In genomic region chr9:129414377-129415021, GRCh38 we compare ENCODE assay signal across 8 cellular contexts.
DNase-seq lines count a peak whose midpoint lies in the region; ATAC-seq, FAIRE-seq and TF ChIP-seq lines count a peak whose summit lies in the region.

No MANE protein-coding gene starts in this region.

- H2AFZ ChIP-seq in GM23338 (peak overlapping the region; percentile 92), mammary epithelial cell (ENCODE audit: low read depth, low read length) (peak overlapping the region; percentile 95)

- H3K27me3 Mint-ChIP-seq in GM23338 (ENCODE audit: insufficient read depth, low read depth, poor library complexity): peaks cover 27% of the 10 kb centered on the region

- no peaks in the 10 kb centered on the region for H4K20me1 ChIP-seq in GM23338 (replicated peaks; ENCODE audit: insufficient read depth)
- no peaks in the 10 kb centered on the region for H4K20me1 ChIP-seq in mammary epithelial cell (ENCODE audit: insufficient read depth, low read length)

- no peak overlapping the region for H3K27ac ChIP-seq in GM23338 (ENCODE audit: low read depth)
- peak overlapping the region; percentile 75 for H3K27ac ChIP-seq in SJCRH30
- peak overlapping the region; percentile 97 for H3K27ac ChIP-seq in mammary epithelial cell (ENCODE audit: insufficient read depth, low read depth, low read length)

- H3K9me3 ChIP-seq in SJCRH30 (replicated peaks): 0 out of 2 replicates have a peak, but pooled peaks cover under 1% of the 10 kb centered on the region
- peaks cover 5% of the 10 kb centered on the region for H3K9me3 ChIP-seq in mammary epithelial cell (replicated peaks; ENCODE audit: insufficient read depth, low read length)

- H3K4me1 Mint-ChIP-seq in GM23338: peaks cover 18% of the 10 kb centered on the region

- peaks cover 13% of the 10 kb centered on the region; the same call in 1 of the 2 replicates for H3K27me3 ChIP-seq in GM23338 (ENCODE audit: insufficient read depth)
- H3K27me3 ChIP-seq in SJCRH30: no peaks in the 10 kb centered on the region; the same call in 1 of the 2 replicates
- no peaks in the 10 kb centered on the region for H3K27me3 ChIP-seq in mammary epithelial cell (ENCODE audit: insufficient read depth, low read length)

- peak overlapping the region; percentile 68 for H3K4me3 Mint-ChIP-seq in GM23338

- H3K36me3 Mint-ChIP-seq in GM23338 (ENCODE audit: low read depth): peaks cover 13% of the 10 kb centered on the region

- H3K9me3 Mint-ChIP-seq in GM23338: peaks cover 13% of the 10 kb centered on the region

- DNase-seq in GM23338 (ENCODE audit: low spot score) (peak; percentile 40), SJCRH30 (peak; percentile 57 to 62), mammary epithelial cell (peak; percentile 7), left colon (peak in 1 of 2 donors; percentile 62), D721Med (ENCODE audit: insufficient read length, low spot score) (no peak)
- DNase-seq in stimulated activated CD4-positive, alpha-beta T cell treated with anti-CD3 and anti-CD28 coated beads, TNF-alpha, amount 100 ng/mL, for 1 hour (ENCODE audit: low read depth in 3 of 3, low spot score in 1 of 3): peak in 2 of 3 donors; percentile 22

- in situ Hi-C loops in mammary epithelial cell (cut with MboI; ENCODE audit: low sequenced_read_pairs in 2 of 2): no loop called here

- peak overlapping the region; percentile 93 for H3K9ac ChIP-seq in mammary epithelial cell (ENCODE audit: insufficient read depth, low read length)

- dilution Hi-C loops in mammary epithelial cell (cut with HindIII; ENCODE audit: low sequenced_read_pairs): no loop called here

- H3K9me2 ChIP-seq in GM23338 (ENCODE audit: insufficient read depth): peaks cover 5% of the 10 kb centered on the region; the same call in 1 of the 2 replicates

- 0 out of 2 replicates have a peak, but pooled peaks cover 5% of the 10 kb centered on the region for H3F3A ChIP-seq in GM23338 (replicated peaks; ENCODE audit: low read depth)

- WGBS in mammary epithelial cell (ENCODE audit: low coverage, missing lambda C conversion rate): 55% methylated on average over 29 of the region's 32 CpGs

- ATAC-seq in GM23338: peak; percentile 49
- ATAC-seq in left colon: peak; percentile 41
- no peak for ATAC-seq in HG03135 (IDR thresholded peaks at IDR 0.05; ENCODE audit: unreplicated experiment)
- no peak for ATAC-seq in HG02852 (IDR thresholded peaks at IDR 0.05; ENCODE audit: unreplicated experiment)

- H3K4me3 ChIP-seq in GM23338 (peak overlapping the region; percentile 89), SJCRH30 (peak overlapping the region; percentile 73), mammary epithelial cell (replicated peaks in 1 of 3; ENCODE audit: insufficient read depth in 1 of 3, low read depth in 2 of 3, low read length in 3 of 3) (peak overlapping the region; percentile 59 to 66 (median 59))

- no TSS peak for BruUV-seq in mammary epithelial cell (replicated peaks; lab: Mats Ljungman, UMichigan)

- no peak for FAIRE-seq in D721Med (lab: Jason Lieb, UNC)

- peaks cover 16% of the 10 kb centered on the region for H3K4me1 ChIP-seq in GM23338 (ENCODE audit: insufficient read depth)
- H3K4me1 ChIP-seq in SJCRH30: peaks cover 11% of the 10 kb centered on the region
- H3K4me1 ChIP-seq in mammary epithelial cell (ENCODE audit: insufficient read depth, low read length): peaks cover 16% of the 10 kb centered on the region

- CTCF ChIA-PET in mammary epithelial cell (lab: Charles Lee; ENCODE audit: low non-redundant PET): no interaction called here

- intact Hi-C loops in mammary epithelial cell (cut with micrococcal nuclease): no loop called here
- intact Hi-C loops in left colon (cut with DNase I, micrococcal nuclease): loop anchor here in 1 of 2 donors (10.0 kb wide), 1 partner anchor 80 kb away; no protein-coding TSS in a partner anchor

- H3K36me3 ChIP-seq in GM23338 (ENCODE audit: insufficient read depth) (no peaks in the 10 kb centered on the region), SJCRH30 (no peaks in the 10 kb centered on the region), mammary epithelial cell (ENCODE audit: insufficient read depth, low read length) (no peaks in the 10 kb centered on the region)

- H3K4me2 ChIP-seq in GM23338 (peak overlapping the region; percentile 97), mammary epithelial cell (ENCODE audit: insufficient read depth, low read depth, low read length) (peak overlapping the region; percentile 100)

- TF ChIP-seq CTCF in GM23338 (conservative IDR thresholded peaks at IDR 0.05; ENCODE audit: low read depth in 2 of 2) (no peak), mammary epithelial cell (conservative IDR thresholded peaks at IDR 0.05 in 1 of 2, IDR thresholded peaks at IDR 0.05 in 1 of 2; ENCODE audit: extremely low read depth in 1 of 2, insufficient read depth in 1 of 2, low read depth in 1 of 2, low read length in 2 of 2) (no peak), D721Med (IDR thresholded peaks at IDR 0.05; ENCODE audit: insufficient read depth, missing control alignments) (no peak)

- H3K79me2 ChIP-seq in GM23338 (replicated peaks; ENCODE audit: insufficient read depth) (no peaks in the 10 kb centered on the region), mammary epithelial cell (ENCODE audit: insufficient read depth, low read length) (no peaks in the 10 kb centered on the region)

- H3K27ac Mint-ChIP-seq in GM23338: peak overlapping the region; percentile 65; the same call in 1 of the 2 replicates

TF ChIP-seq in GM23338, 12 proteins besides CTCF, POLR2A, EP300 and RAD21 (continues in another document):
- no peak for TF ChIP-seq JUNB (IDR thresholded peaks at IDR 0.05; ENCODE audit: unreplicated experiment)
- TF ChIP-seq EZH2 (IDR thresholded peaks at IDR 0.05; ENCODE audit: low read depth, unreplicated experiment): no peak
- no peak for TF ChIP-seq STAT1 (IDR thresholded peaks at IDR 0.05; ENCODE audit: unreplicated experiment)
- TF ChIP-seq REST (IDR thresholded peaks at IDR 0.05; ENCODE audit: unreplicated experiment): no peak
- no peak for TF ChIP-seq ZNF114 (CRISPR knock-in tag; IDR thresholded peaks at IDR 0.05)
- TF ChIP-seq NANOG (IDR thresholded peaks at IDR 0.05; ENCODE audit: borderline replicate concordance): no peak
- no peak for TF ChIP-seq EZH2phosphoT487 (IDR thresholded peaks at IDR 0.05; ENCODE audit: unreplicated experiment)
- no peak for TF ChIP-seq POLR2AphosphoS5 (IDR thresholded peaks at IDR 0.05; ENCODE audit: low read depth)
- TF ChIP-seq ZNF331 (CRISPR knock-in tag; IDR thresholded peaks at IDR 0.05; ENCODE audit: low read depth): no peak

Comparison
In these comparisons a context has a peak if more than half of its experiments do, and no peak if none do; other contexts are left out.
1. ATAC-seq: peak in GM23338 (single experiment) and left colon (single experiment); none in HG03135 (single experiment) and HG02852 (single experiment).
2. Peak in every context shown above with its lines, with median percentiles within 50 percentile points of each other: H3K4me3 ChIP-seq.